ENCODE assay signal across 29 cellular contexts in genomic region chr9:117368684-117369230, GRCh38.
"Had no signal": no experiment of that assay in that cellular context is flagged by ENCODE, and none has a peak within 500 bp of the region (broad histone marks: within the 10 kb centered on the region; RNA-seq: fewer than 3 reads in every experiment).

No MANE protein-coding gene starts in this region.

- H3K9me3 Mint-ChIP-seq: activated T-helper 1 cell treated with anti-CD3 and anti-CD28 coated beads, Interleukin-12 subunit alpha, Interleukin-12 subunit beta, Interleukin-2, Interleukin-4 antibody, amounts not matched to agents 30 ng/mL and 10 ng/mL and 1 ng/mL, durations not matched to agents 14 hours and 24 hours and 36 hours; brain; T-helper 2 cell treated with Interferon-gamma antibody and Interleukin-4, amounts not matched to agents 5 μg/mL and 100 μg/mL, for 36 hours had no signal

- ATAC-seq: activated CD8-positive, alpha-beta memory T cell treated with anti-CD3 and anti-CD28 coated beads, Interleukin-2, amount 10 ng/mL, durations not matched to agents 7 days and 5 days; activated naive CD4-positive, alpha-beta T cell treated with anti-CD3 and anti-CD28 coated beads, Interleukin-2, amount 50 U/mL, for 72 hours; activated naive CD8-positive, alpha-beta T cell treated with anti-CD3 and anti-CD28 coated beads, Interleukin-2, amount 50 U/mL, for 24 hours; PC-3; SK-N-SH treated with all-trans-retinoic acid at 6 μM for 48 hours had no signal

- H3K4me3 ChIP-seq: ascending aorta, SJSA1 had no signal

- H3K27me3 Mint-ChIP-seq: activated CD8-positive, alpha-beta memory T cell treated with anti-CD3 and anti-CD28 coated beads, Interleukin-2, amount 10 ng/mL, durations not matched to agents 7 days and 5 days; activated naive CD8-positive, alpha-beta T cell treated with anti-CD3 and anti-CD28 coated beads, Interleukin-2, amount 50 U/mL, for 24 hours; activated T-cell treated with anti-CD3 and anti-CD28 coated beads, Interleukin-2, amount 50 U/mL, for 24 hours; brain; central memory CD8-positive, alpha-beta T cell had no signal

- H3K27ac ChIP-seq: ascending aorta, SJSA1 had no signal

- H3K9me3 ChIP-seq: ascending aorta, SJSA1 had no signal

- H3K36me3 ChIP-seq: ascending aorta, SJSA1 had no signal

- DNase-seq: activated CD4-positive, alpha-beta T cell treated with anti-CD3 and anti-CD28 coated beads for 48 hours; activated CD4-positive, alpha-beta T cell treated with anti-CD3 and anti-CD28 coated beads, Interleukin-2, amount 50 U/mL, for 48 hours; activated CD4-positive, CD25-positive, alpha-beta regulatory T cell treated with anti-CD3 and anti-CD28 coated beads, Interleukin-2, amount 50 U/mL, for 72 hours; activated CD8-positive, alpha-beta memory T cell treated with anti-CD3 and anti-CD28 coated beads, Interleukin-2, amount 10 ng/mL, durations not matched to agents 7 days and 5 days; activated effector memory CD4-positive, alpha-beta T cell treated with Interleukin-2 at 50 U/mL for 16 hours; activated naive CD4-positive, alpha-beta T cell treated with Interleukin-2 at 50 U/mL for 16 hours; activated naive CD8-positive, alpha-beta T cell treated with anti-CD3 and anti-CD28 coated beads, Interleukin-2, amount 50 U/mL, for 24 hours; activated T-cell treated with anti-CD3 and anti-CD28 coated beads, Interleukin-2, amount 50 U/mL, for 24 hours; amniotic stem cell; cortex of kidney; NCI-H1048; NCI-H1694; NCI-H2029; NCI-H2171; NCI-H2227 treated with DMSO at 0.1 percent for 48 hours; NCI-H446 treated with DMSO at 0.1 percent for 48 hours; NCI-H524 treated with DMSO at 0.1 percent for 48 hours; NCI-H774; PC-3; SHP77; SW 1271 had no signal

- H3K4me1 Mint-ChIP-seq: activated CD8-positive, alpha-beta memory T cell treated with anti-CD3 and anti-CD28 coated beads, Interleukin-2, amount 10 ng/mL, durations not matched to agents 7 days and 5 days; activated naive CD8-positive, alpha-beta T cell treated with anti-CD3 and anti-CD28 coated beads, Interleukin-2, amount 50 U/mL, for 24 hours; brain; central memory CD8-positive, alpha-beta T cell had no signal

- H3K27ac Mint-ChIP-seq: activated CD8-positive, alpha-beta memory T cell treated with anti-CD3 and anti-CD28 coated beads, Interleukin-2, amount 10 ng/mL, durations not matched to agents 7 days and 5 days; activated naive CD4-positive, alpha-beta T cell treated with anti-CD3 and anti-CD28 coated beads, Interleukin-2, amount 50 U/mL, for 72 hours; activated naive CD8-positive, alpha-beta T cell treated with anti-CD3 and anti-CD28 coated beads, Interleukin-2, amount 50 U/mL, for 24 hours; activated T-cell treated with anti-CD3 and anti-CD28 coated beads, Interleukin-2, amount 50 U/mL, for 24 hours; activated T-helper 1 cell treated with anti-CD3 and anti-CD28 coated beads, Interleukin-12 subunit alpha, Interleukin-12 subunit beta, Interleukin-2, Interleukin-4 antibody, amounts not matched to agents 30 ng/mL and 10 ng/mL and 1 ng/mL, durations not matched to agents 14 hours and 24 hours and 36 hours; brain; T-helper 2 cell treated with Interferon-gamma antibody and Interleukin-4, amounts not matched to agents 5 μg/mL and 100 μg/mL, for 36 hours had no signal

- H3K36me3 Mint-ChIP-seq: activated CD8-positive, alpha-beta memory T cell treated with anti-CD3 and anti-CD28 coated beads, Interleukin-2, amount 10 ng/mL, durations not matched to agents 7 days and 5 days; brain had no signal

- H3K4me3 Mint-ChIP-seq: activated CD8-positive, alpha-beta memory T cell treated with anti-CD3 and anti-CD28 coated beads, Interleukin-2, amount 10 ng/mL, durations not matched to agents 7 days and 5 days; activated naive CD8-positive, alpha-beta T cell treated with anti-CD3 and anti-CD28 coated beads, Interleukin-2, amount 50 U/mL, for 24 hours; activated T-cell treated with anti-CD3 and anti-CD28 coated beads, Interleukin-2, amount 50 U/mL, for 24 hours; activated T-helper 1 cell treated with anti-CD3 and anti-CD28 coated beads, Interleukin-12 subunit alpha, Interleukin-12 subunit beta, Interleukin-2, Interleukin-4 antibody, amounts not matched to agents 30 ng/mL and 10 ng/mL and 1 ng/mL, durations not matched to agents 14 hours and 24 hours and 36 hours; brain; central memory CD8-positive, alpha-beta T cell; T-helper 2 cell treated with Interferon-gamma antibody and Interleukin-4, amounts not matched to agents 5 μg/mL and 100 μg/mL, for 36 hours had no signal

- H3K27me3 ChIP-seq: ascending aorta, SJSA1 had no signal

- H3K4me1 ChIP-seq: ascending aorta, SJSA1 had no signal
